ENCODE assay signal across 27 cellular contexts in the genomic region with DNA sequence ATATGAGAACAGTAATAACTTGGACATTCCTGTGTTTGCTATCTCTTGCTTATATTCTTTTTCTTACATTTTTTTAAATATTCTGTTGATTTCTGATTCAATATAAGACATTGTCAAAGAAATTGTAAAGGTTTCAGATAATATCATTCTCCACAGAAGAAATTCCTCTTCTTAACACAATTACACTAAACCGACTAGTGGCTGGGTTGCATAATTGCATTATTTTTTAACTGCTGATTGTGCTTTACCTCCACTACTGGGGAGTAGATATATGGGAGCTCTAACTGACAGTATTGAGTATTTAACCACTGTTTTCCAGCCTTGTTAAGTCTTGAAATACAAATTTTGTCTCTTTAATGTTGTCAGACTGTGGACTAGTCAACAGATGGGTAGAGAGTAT.
DNase-seq lines count a peak whose midpoint lies in the region; ATAC-seq and TF ChIP-seq lines count a peak whose summit lies in the region.
"Had no signal": no experiment of that assay in that cellular context is flagged by ENCODE, and none has a peak within 500 bp of the region (broad histone marks: within the 10 kb centered on the region; RNA-seq: fewer than 3 reads in every experiment).

No MANE protein-coding gene starts in this region.

- DNase-seq in mammary epithelial cell, result no peak
- no peak for DNase-seq in MCF 10A (ENCODE audit: unreplicated experiment)
- DNase-seq in NB4 (ENCODE audit: low read depth), result peak; percentile 3
- no peak for DNase-seq in endodermal cell
- DNase-seq in type B pancreatic cell (ENCODE audit: extremely low spot score, unreplicated experiment), result no peak
- no peak for DNase-seq in body of pancreas
- no peak for DNase-seq in NCI-H1048 (lab: John Stamatoyannopoulos, UW)
- DNase-seq: activated CD4-positive, alpha-beta T cell treated with anti-CD3 and anti-CD28 coated beads for 36 hours; activated naive CD4-positive, alpha-beta T cell treated with anti-CD3 and anti-CD28 coated beads, Interleukin-2, amount 50 U/mL, for 16 hours; aorta; C1 segment of cervical spinal cord; Calu3; central memory CD4-positive, alpha-beta T cell; dorsolateral prefrontal cortex; EL; heart right ventricle; KBM-7; natural killer cell; NCI-H1105; NCI-H2029 treated with DMSO at 0.1 percent for 48 hours; NCI-H446; posterior cingulate gyrus; SHP77 treated with DMSO at 0.1 percent for 48 hours; uterus had no signal

- dilution Hi-C loops in mammary epithelial cell (cut with HindIII; ENCODE audit: low sequenced_read_pairs), result no loop called here

- H3K4me2 ChIP-seq in mammary epithelial cell (ENCODE audit: insufficient read depth, low read depth, low read length), result no peak overlapping the region

- H3K36me3 Mint-ChIP-seq in MCF 10A (ENCODE audit: insufficient read depth, unreplicated experiment) (no peaks in the 10 kb centered on the region), endodermal cell (ENCODE audit: low read depth) (no peaks in the 10 kb centered on the region), type B pancreatic cell (no peaks in the 10 kb centered on the region)
- H3K36me3 Mint-ChIP-seq: natural killer cell had no signal

- intact Hi-C loops in mammary epithelial cell (cut with micrococcal nuclease) (no loop called here), MCF 10A (cut with micrococcal nuclease) (no loop called here), body of pancreas (cut with DNase I) (no loop called here)

- H3K27me3 ChIP-seq in mammary epithelial cell (ENCODE audit: insufficient read depth, low read length) (no peaks in the 10 kb centered on the region), endodermal cell (ENCODE audit: control insufficient read depth, insufficient read depth, low read length, poor library complexity, severe bottlenecking) (no peaks in the 10 kb centered on the region), body of pancreas (no peaks in the 10 kb centered on the region)
- H3K27me3 ChIP-seq: dorsolateral prefrontal cortex, heart right ventricle, uterus had no signal

- H3K4me1 ChIP-seq in mammary epithelial cell (ENCODE audit: insufficient read depth, low read length) (no peaks in the 10 kb centered on the region), endodermal cell (ENCODE audit: control insufficient read depth, insufficient read depth, low read length) (no peaks in the 10 kb centered on the region), body of pancreas (no peaks in the 10 kb centered on the region)
- H3K4me1 ChIP-seq: heart right ventricle, uterus had no signal

- H3K9ac ChIP-seq in mammary epithelial cell (ENCODE audit: insufficient read depth, low read length) (no peak overlapping the region), endodermal cell (ENCODE audit: extremely low read depth, low read length, poor library complexity, severe bottlenecking) (no peak overlapping the region)

- H3K4me3 Mint-ChIP-seq in MCF 10A (ENCODE audit: unreplicated experiment) (no peak overlapping the region), endodermal cell (no peak overlapping the region), type B pancreatic cell (no peak overlapping the region)
- H3K4me3 Mint-ChIP-seq: activated CD4-positive, alpha-beta T cell treated with anti-CD3 and anti-CD28 coated beads for 36 hours; mesothelial cell of epicardium; natural killer cell had no signal

- 0% methylated on average over 1 of the region's 1 CpG for WGBS in mammary epithelial cell (ENCODE audit: low coverage, missing lambda C conversion rate)
- 29 to 40% methylated on average over 1 of the region's 1 CpG for WGBS in endodermal cell (ENCODE audit: insufficient coverage in 1 of 2, insufficient read length in 1 of 2), 2 experiments
- WGBS in body of pancreas, 2 donors, result 14 to 28% methylated on average over 1 of the region's 1 CpG

- no peak for ATAC-seq in body of pancreas
- no peak for ATAC-seq in HG03139 (IDR thresholded peaks at IDR 0.05; ENCODE audit: unreplicated experiment)
- ATAC-seq: activated CD4-positive, alpha-beta T cell treated with anti-CD3 and anti-CD28 coated beads for 36 hours; heart right ventricle; left lobe of liver; natural killer cell had no signal

- H3K36me3 ChIP-seq in mammary epithelial cell (ENCODE audit: insufficient read depth, low read length) (no peaks in the 10 kb centered on the region), endodermal cell (ENCODE audit: control insufficient read depth, insufficient read depth, low read length) (no peaks in the 10 kb centered on the region), body of pancreas (replicated peaks in 1 of 2; ENCODE audit: insufficient read depth in 1 of 2, low read depth in 2 of 2) (no peaks in the 10 kb centered on the region)
- H3K36me3 ChIP-seq: heart right ventricle, uterus had no signal

- H3K4me3 ChIP-seq in mammary epithelial cell (replicated peaks in 1 of 3; ENCODE audit: insufficient read depth in 1 of 3, low read depth in 2 of 3, low read length in 3 of 3), result no peak overlapping the region
- no peak overlapping the region for H3K4me3 ChIP-seq in NB4 (ENCODE audit: low read depth, low read length)
- no peak overlapping the region for H3K4me3 ChIP-seq in endodermal cell (ENCODE audit: low read length)
- H3K4me3 ChIP-seq in body of pancreas, result no peak overlapping the region
- H3K4me3 ChIP-seq: dorsolateral prefrontal cortex, heart right ventricle, uterus had no signal

- H3K27ac ChIP-seq in mammary epithelial cell (ENCODE audit: insufficient read depth, low read depth, low read length) (no peak overlapping the region), endodermal cell (ENCODE audit: low read depth, low read length) (no peak overlapping the region), body of pancreas (no peak overlapping the region)
- H3K27ac ChIP-seq: dorsolateral prefrontal cortex, heart right ventricle, uterus had no signal

- BruUV-seq in mammary epithelial cell (replicated peaks; lab: Mats Ljungman, UMichigan), result no TSS peak
- BruUV-seq in MCF 10A (replicated peaks; lab: Mats Ljungman, UMichigan), result no TSS peak

- H2AFZ ChIP-seq in mammary epithelial cell (ENCODE audit: low read depth, low read length), result no peak overlapping the region

- H3K4me1 Mint-ChIP-seq in MCF 10A (ENCODE audit: insufficient read depth, unreplicated experiment) (no peaks in the 10 kb centered on the region), endodermal cell (peaks cover 4% of the 10 kb centered on the region), type B pancreatic cell (ENCODE audit: unreplicated experiment) (no peaks in the 10 kb centered on the region)
- H3K4me1 Mint-ChIP-seq: activated CD4-positive, alpha-beta T cell treated with anti-CD3 and anti-CD28 coated beads for 36 hours; natural killer cell had no signal

- POLR2A ChIA-PET in MCF 10A (lab: Yijun Ruan, JAX), result no interaction called here

- H3K79me2 ChIP-seq in mammary epithelial cell (ENCODE audit: insufficient read depth, low read length), result no peaks in the 10 kb centered on the region

- TF ChIP-seq CTCF in mammary epithelial cell (conservative IDR thresholded peaks at IDR 0.05 in 1 of 2, IDR thresholded peaks at IDR 0.05 in 1 of 2; ENCODE audit: extremely low read depth in 1 of 2, insufficient read depth in 1 of 2, low read depth in 1 of 2, low read length in 2 of 2) (peak; percentile 20 to 28), MCF 10A (IDR thresholded peaks at IDR 0.05; ENCODE audit: unreplicated experiment) (no peak), NB4 (IDR thresholded peaks at IDR 0.05; ENCODE audit: low read depth, low read length) (peak; percentile 6), endodermal cell (conservative IDR thresholded peaks at IDR 0.05) (peak; percentile 64), type B pancreatic cell (conservative IDR thresholded peaks at IDR 0.05) (peak; percentile 54), body of pancreas (IDR thresholded peaks at IDR 0.05) (no peak)

- H3K9me3 ChIP-seq in mammary epithelial cell (replicated peaks; ENCODE audit: insufficient read depth, low read length) (no peaks in the 10 kb centered on the region), endodermal cell (ENCODE audit: control insufficient read depth, low read length) (no peaks in the 10 kb centered on the region), body of pancreas (no peaks in the 10 kb centered on the region)
- H3K9me3 ChIP-seq: uterus had no signal

- H3K27ac Mint-ChIP-seq in MCF 10A (ENCODE audit: low read depth, unreplicated experiment) (no peak overlapping the region), endodermal cell (no peak overlapping the region), type B pancreatic cell (no peak overlapping the region)
- H3K27ac Mint-ChIP-seq: activated CD4-positive, alpha-beta T cell treated with anti-CD3 and anti-CD28 coated beads for 36 hours; mesothelial cell of epicardium; natural killer cell had no signal

- CTCF ChIA-PET in mammary epithelial cell (lab: Charles Lee; ENCODE audit: low non-redundant PET) (no interaction called here), MCF 10A (lab: Yijun Ruan, JAX) (no interaction called here)

- in situ Hi-C loops in mammary epithelial cell (cut with MboI; ENCODE audit: low sequenced_read_pairs in 2 of 2), result no loop called here

- H3K9me3 Mint-ChIP-seq in MCF 10A (ENCODE audit: unreplicated experiment) (no peaks in the 10 kb centered on the region), endodermal cell (no peaks in the 10 kb centered on the region), type B pancreatic cell (peaks cover 4% of the 10 kb centered on the region)

- TF ChIP-seq POLR2A in NB4 (IDR thresholded peaks at IDR 0.05; ENCODE audit: extremely low read depth, insufficient read length) (no peak), body of pancreas (IDR thresholded peaks at IDR 0.05) (no peak)

- H3K27me3 Mint-ChIP-seq in MCF 10A (ENCODE audit: insufficient read depth, unreplicated experiment) (no peaks in the 10 kb centered on the region), endodermal cell (ENCODE audit: insufficient read depth) (no peaks in the 10 kb centered on the region), type B pancreatic cell (no peaks in the 10 kb centered on the region)
- H3K27me3 Mint-ChIP-seq: activated CD4-positive, alpha-beta T cell treated with anti-CD3 and anti-CD28 coated beads for 36 hours had no signal

- H4K20me1 ChIP-seq in mammary epithelial cell (ENCODE audit: insufficient read depth, low read length), result no peaks in the 10 kb centered on the region

Comparison
In these comparisons a context has a peak if more than half of its experiments do, and no peak if none do; other contexts are left out.
1. CTCF ChIP-seq: peak in mammary epithelial cell (2 of 2), NB4 (single experiment), endodermal cell (single experiment) and type B pancreatic cell (single experiment); none in MCF 10A (single experiment) and body of pancreas (0 of 7).